15 cellular contexts compared by ENCODE assay signal in the genomic region with DNA sequence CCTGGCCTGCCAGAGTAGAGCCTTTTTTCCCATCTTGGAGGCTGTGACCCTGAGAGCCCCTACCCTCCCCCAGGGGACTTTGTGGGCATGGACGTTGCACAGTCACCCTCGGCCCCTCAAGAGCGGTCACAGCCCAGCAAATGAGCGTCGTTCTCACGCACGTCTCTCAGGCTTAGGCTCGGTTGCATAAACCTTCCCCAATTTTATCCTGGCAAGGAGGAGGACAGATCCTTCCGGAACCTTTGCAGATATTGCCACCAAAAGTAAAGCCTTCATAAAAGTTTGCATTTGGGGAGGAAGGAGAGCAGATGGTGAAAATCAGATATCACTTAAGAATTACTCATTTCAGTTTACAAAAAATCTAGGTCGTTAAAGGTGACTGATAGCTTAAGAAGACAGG. TPM values are rescaled to one million over a fixed set of nuclear protein-coding genes. Genes with fewer than 3 reads are reported as not detected.
"Had no signal": no experiment of that assay in that cellular context is flagged by ENCODE, and none has a peak within 500 bp of the region (broad histone marks: within the 10 kb centered on the region; RNA-seq: fewer than 3 reads in every experiment).

No MANE protein-coding gene starts in this region.

- H3K9me3 ChIP-seq: testis, upper lobe of right lung had no signal

- H3K27ac Mint-ChIP-seq: mesothelial cell of epicardium had no signal

- H3K27ac ChIP-seq: cardiac muscle cell, testis, upper lobe of right lung had no signal

- H3K4me1 ChIP-seq: upper lobe of right lung had no signal

- H3K4me3 Mint-ChIP-seq: mesothelial cell of epicardium had no signal

- DNase-seq: activated CD8-positive, alpha-beta memory T cell treated with anti-CD3 and anti-CD28 coated beads for 24 hours; activated effector memory CD4-positive, alpha-beta T cell treated with anti-CD3 and anti-CD28 coated beads, Interleukin-2, amount 50 U/mL, for 16 hours; hippocampal formation; kidney glomerular epithelial cell; occipital lobe; stimulated activated CD4-positive, alpha-beta T cell treated with anti-CD3 and anti-CD28 coated beads, Interleukin-4, amount 100 ng/mL, for 1 hour; stimulated activated CD8-positive, alpha-beta memory T cell treated with anti-CD3 and anti-CD28 coated beads, Interleukin-4, amount 100 ng/mL, for 48 hours; stimulated activated naive CD8-positive, alpha-beta T cell treated with anti-CD3 and anti-CD28 coated beads, Interleukin-15, Interleukin-2, amounts not matched to agents 100 U/mL and 50 U/mL, for 24 hours; testis; upper lobe of right lung had no signal

- ATAC-seq: activated CD4-positive, CD25-positive, alpha-beta regulatory T cell treated with anti-CD3 and anti-CD28 coated beads, Interleukin-2, amount 50 U/mL, for 24 hours; esophagus mucosa; stimulated activated naive CD8-positive, alpha-beta T cell treated with anti-CD3 and anti-CD28 coated beads, Interleukin-15, Interleukin-2, amounts not matched to agents 100 U/mL and 50 U/mL, for 24 hours; upper lobe of right lung had no signal

- H3K27me3 ChIP-seq: cardiac muscle cell, testis, upper lobe of right lung had no signal

- H3K4me3 ChIP-seq: cardiac muscle cell, testis, upper lobe of right lung had no signal

- H3K9me3 Mint-ChIP-seq: mesothelial cell of epicardium had no signal

- H3K36me3 ChIP-seq: cardiac muscle cell, upper lobe of right lung had no signal

RNA-seq across cellular contexts. Expression of a gene that starts 29.2 kb away (rescaled TPM):
- total RNA-seq: myocyte had no signal
